Comparison of ENCODE assay signal across 22 cellular contexts in genomic region chr14:71187633-71188356, GRCh38.
DNase-seq lines count a peak whose midpoint lies in the region; TF ChIP-seq lines count a peak whose summit lies in the region.
"Had no signal": no experiment of that assay in that cellular context is flagged by ENCODE, and none has a peak within 500 bp of the region (broad histone marks: within the 10 kb centered on the region; RNA-seq: fewer than 3 reads in every experiment).

No MANE protein-coding gene starts in this region.

- H3K9me3 ChIP-seq in HUES48 (ENCODE audit: control insufficient read depth, insufficient read depth, low read length) (no peaks in the 10 kb centered on the region), mesodermal cell (ENCODE audit: control insufficient read depth, low read length) (no peaks in the 10 kb centered on the region), SJCRH30 (replicated peaks) (no peaks in the 10 kb centered on the region)
- H3K9me3 ChIP-seq: heart right ventricle, lower lobe of right lung, MG63, psoas muscle, tibial nerve had no signal

- in situ Hi-C loops in KBM-7 (cut with MboI; ENCODE audit: low pct_unique_long_range_greater_than_20kb, low sequenced_read_pairs) = no loop called here

- H3K36me3 ChIP-seq in HUES48 (ENCODE audit: control insufficient read depth, insufficient read depth, low read length) (no peaks in the 10 kb centered on the region), mesodermal cell (ENCODE audit: control insufficient read depth, insufficient read depth, low read length) (no peaks in the 10 kb centered on the region), SJCRH30 (no peaks in the 10 kb centered on the region)
- H3K36me3 ChIP-seq: heart right ventricle, lower lobe of right lung, MG63, tibial nerve had no signal

- H3K27me3 ChIP-seq in HUES48 (ENCODE audit: control insufficient read depth, insufficient read depth, low read length) = no peaks in the 10 kb centered on the region
- H3K27me3 ChIP-seq in SJCRH30 = 0 out of 2 replicates have a peak, but pooled peaks cover 3% of the 10 kb centered on the region
- H3K27me3 ChIP-seq: MG63, tibial nerve had no signal

- 0 out of 2 replicates have a peak overlapping the region, but pooled peaks have one; percentile 34 for H3K9ac ChIP-seq in HUES48 (ENCODE audit: low read depth, low read length)

- H3K4me1 Mint-ChIP-seq in chondrocyte (ENCODE audit: low read depth) = peaks cover 20% of the 10 kb centered on the region
- no peaks in the 10 kb centered on the region for H3K4me1 Mint-ChIP-seq in type B pancreatic cell (ENCODE audit: unreplicated experiment)
- H3K4me1 Mint-ChIP-seq: activated CD4-positive, alpha-beta T cell treated with anti-CD3 and anti-CD28 coated beads, Interleukin-2, amount 10 ng/mL, durations not matched to agents 24 days and 14 days; IgD-negative memory B cell; T-cell had no signal

- H3K4me3 ChIP-seq in HUES48 (ENCODE audit: low read depth, low read length) (no peak overlapping the region), mesodermal cell (ENCODE audit: extremely low read depth, insufficient read depth, low read length, poor library complexity, severe bottlenecking) (no peak overlapping the region), SJCRH30 (no peak overlapping the region)
- H3K4me3 ChIP-seq: heart right ventricle, lower lobe of right lung, MG63, psoas muscle, tibial nerve had no signal

- DNase-seq in chondrocyte (ENCODE audit: low spot score) (no peak), type B pancreatic cell (ENCODE audit: extremely low spot score, unreplicated experiment) (no peak), SJCRH30 (no peak), KBM-7 (no peak)
- no peak for DNase-seq in activated T-cell treated with anti-CD3 and anti-CD28 coated beads, Interleukin-2, amount 50 U/mL, for 1 hour
- DNase-seq: activated CD4-positive, alpha-beta T cell treated with anti-CD3 and anti-CD28 coated beads, Interleukin-2, amount 10 ng/mL, durations not matched to agents 24 days and 14 days; DND-41; heart right ventricle; lower lobe of right lung; MG63; NCI-H1436 treated with DMSO at 0.1 percent for 48 hours; NCI-H524 treated with DMSO at 0.1 percent for 48 hours; psoas muscle; stimulated activated CD4-positive, alpha-beta T cell treated with anti-CD3 and anti-CD28 coated beads, Interleukin-4, amount 100 ng/mL, for 1 hour; T-cell had no signal

- peaks cover 3% of the 10 kb centered on the region for H3K9me3 Mint-ChIP-seq in chondrocyte (ENCODE audit: low read depth)
- H3K9me3 Mint-ChIP-seq in type B pancreatic cell = peaks cover 4% of the 10 kb centered on the region
- H3K9me3 Mint-ChIP-seq: activated CD4-positive, alpha-beta T cell treated with anti-CD3 and anti-CD28 coated beads, Interleukin-2, amount 10 ng/mL, durations not matched to agents 24 days and 14 days; activated T-helper 2 cell treated with anti-CD3 and anti-CD28 coated beads, Interferon-gamma antibody, Interleukin-2, Interleukin-4, amounts not matched to agents 10 μg/mL and 5 μg/mL and 100 μg/mL, durations not matched to agents 14 hours and 24 hours and 36 hours; stimulated activated naive CD8-positive, alpha-beta T cell treated with anti-CD3 and anti-CD28 coated beads, Interleukin-15, Interleukin-2, amounts not matched to agents 100 ng/mL and 50 ng/mL, for 24 hours; T-cell had no signal

- peak overlapping the region; percentile 66 for H3K27ac Mint-ChIP-seq in chondrocyte (ENCODE audit: unreplicated experiment)
- peak overlapping the region; percentile 18 for H3K27ac Mint-ChIP-seq in type B pancreatic cell
- H3K27ac Mint-ChIP-seq: activated CD4-positive, alpha-beta T cell treated with anti-CD3 and anti-CD28 coated beads, Interleukin-2, amount 10 ng/mL, durations not matched to agents 24 days and 14 days; activated T-helper 2 cell treated with anti-CD3 and anti-CD28 coated beads, Interferon-gamma antibody, Interleukin-2, Interleukin-4, amounts not matched to agents 10 μg/mL and 5 μg/mL and 100 μg/mL, durations not matched to agents 14 hours and 24 hours and 36 hours; IgD-negative memory B cell; nephron; stimulated activated naive CD8-positive, alpha-beta T cell treated with anti-CD3 and anti-CD28 coated beads, Interleukin-15, Interleukin-2, amounts not matched to agents 100 ng/mL and 50 ng/mL, for 24 hours; T-cell had no signal

- H3K4me1 ChIP-seq in HUES48 (ENCODE audit: control insufficient read depth, insufficient read depth, low read length) (peaks cover 17% of the 10 kb centered on the region), mesodermal cell (ENCODE audit: control insufficient read depth, insufficient read depth, low read length, poor library complexity, severe bottlenecking) (peaks cover 13% of the 10 kb centered on the region), SJCRH30 (no peaks in the 10 kb centered on the region)
- H3K4me1 ChIP-seq: lower lobe of right lung, psoas muscle had no signal

- peak overlapping the region; percentile 57 for H3K27ac ChIP-seq in HUES48 (ENCODE audit: low read depth, low read length)
- peak overlapping the region; percentile 88 for H3K27ac ChIP-seq in mesodermal cell (ENCODE audit: low read depth, low read length, severe bottlenecking)
- H3K27ac ChIP-seq in SJCRH30 = no peak overlapping the region
- H3K27ac ChIP-seq: heart right ventricle, lower lobe of right lung, psoas muscle had no signal

- 56 to 71% methylated on average over 8 to 10 of the region's 11 CpGs for WGBS in mesodermal cell (ENCODE audit: insufficient coverage in 2 of 2), 2 experiments

- H3K4me3 Mint-ChIP-seq in chondrocyte (ENCODE audit: unreplicated experiment) (no peak overlapping the region), type B pancreatic cell (no peak overlapping the region)
- H3K4me3 Mint-ChIP-seq: activated CD4-positive, alpha-beta T cell treated with anti-CD3 and anti-CD28 coated beads, Interleukin-2, amount 10 ng/mL, durations not matched to agents 24 days and 14 days; IgD-negative memory B cell; nephron; stimulated activated naive CD8-positive, alpha-beta T cell treated with anti-CD3 and anti-CD28 coated beads, Interleukin-15, Interleukin-2, amounts not matched to agents 100 ng/mL and 50 ng/mL, for 24 hours; T-cell had no signal

- TF ChIP-seq CTCF in chondrocyte (IDR thresholded peaks at IDR 0.05) = no peak
- no peak for TF ChIP-seq CTCF in type B pancreatic cell (conservative IDR thresholded peaks at IDR 0.05)

- H3K36me3 Mint-ChIP-seq in chondrocyte (ENCODE audit: low read depth) = no peaks in the 10 kb centered on the region
- no peaks in the 10 kb centered on the region for H3K36me3 Mint-ChIP-seq in type B pancreatic cell
- H3K36me3 Mint-ChIP-seq: IgD-negative memory B cell had no signal

- H3K27me3 Mint-ChIP-seq in chondrocyte (ENCODE audit: low read depth) = no peaks in the 10 kb centered on the region
- peaks cover 12% of the 10 kb centered on the region for H3K27me3 Mint-ChIP-seq in type B pancreatic cell
